2 cellular contexts compared by ENCODE assay signal in the genomic region with DNA sequence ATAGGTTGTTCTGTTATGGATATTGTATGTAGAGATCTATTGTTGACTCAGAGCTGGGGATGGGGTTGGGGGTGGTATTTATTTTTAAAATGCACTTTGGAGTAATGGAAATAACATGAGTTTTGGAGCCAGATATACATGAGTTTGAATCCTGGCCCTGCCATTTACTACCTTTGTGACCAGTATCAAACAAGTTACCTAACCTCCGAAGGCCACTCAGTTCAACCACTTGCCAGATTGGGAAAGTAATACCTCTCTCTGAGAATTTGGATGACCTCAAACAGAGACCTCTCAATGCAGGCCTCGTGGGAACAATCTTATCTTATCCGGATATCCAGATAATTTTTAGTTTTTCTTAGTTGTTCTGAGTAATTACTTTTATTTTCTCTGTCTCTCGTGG.
TF ChIP-seq lines count a peak whose summit lies in the region.

No MANE protein-coding gene starts in this region.

TF ChIP-seq in liver, 16 proteins besides CTCF, POLR2A, EP300 and RAD21 (continued from another document):
- TF ChIP-seq YY1 (IDR thresholded peaks at IDR 0.05) = peak; percentile 49
- TF ChIP-seq REST (IDR thresholded peaks at IDR 0.05) = no peak
- TF ChIP-seq, protein P1, sequence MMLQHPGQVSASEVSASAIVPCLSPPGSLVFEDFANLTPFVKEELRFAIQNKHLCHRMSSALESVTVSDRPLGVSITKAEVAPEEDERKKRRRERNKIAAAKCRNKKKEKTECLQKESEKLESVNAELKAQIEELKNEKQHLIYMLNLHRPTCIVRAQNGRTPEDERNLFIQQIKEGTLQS (IDR thresholded peaks at IDR 0.05) = no peak
- TF ChIP-seq NR2F2 (IDR thresholded peaks at IDR 0.05) = no peak
- TF ChIP-seq SP1 (IDR thresholded peaks at IDR 0.05) = peak; percentile 25
- TF ChIP-seq, protein P2, sequence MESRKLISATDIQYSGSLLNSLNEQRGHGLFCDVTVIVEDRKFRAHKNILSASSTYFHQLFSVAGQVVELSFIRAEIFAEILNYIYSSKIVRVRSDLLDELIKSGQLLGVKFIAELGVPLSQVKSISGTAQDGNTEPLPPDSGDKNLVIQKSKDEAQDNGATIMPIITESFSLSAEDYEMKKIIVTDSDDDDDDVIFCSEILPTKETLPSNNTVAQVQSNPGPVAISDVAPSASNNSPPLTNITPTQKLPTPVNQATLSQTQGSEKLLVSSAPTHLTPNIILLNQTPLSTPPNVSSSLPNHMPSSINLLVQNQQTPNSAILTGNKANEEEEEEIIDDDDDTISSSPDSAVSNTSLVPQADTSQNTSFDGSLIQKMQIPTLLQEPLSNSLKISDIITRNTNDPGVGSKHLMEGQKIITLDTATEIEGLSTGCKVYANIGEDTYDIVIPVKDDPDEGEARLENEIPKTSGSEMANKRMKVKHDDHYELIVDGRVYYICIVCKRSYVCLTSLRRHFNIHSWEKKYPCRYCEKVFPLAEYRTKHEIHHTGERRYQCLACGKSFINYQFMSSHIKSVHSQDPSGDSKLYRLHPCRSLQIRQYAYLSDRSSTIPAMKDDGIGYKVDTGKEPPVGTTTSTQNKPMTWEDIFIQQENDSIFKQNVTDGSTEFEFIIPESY (IDR thresholded peaks at IDR 0.05) = peak; percentile 46
- peak in 1 of 2 donors; percentile 46 for TF ChIP-seq EGR1 (IDR thresholded peaks at IDR 0.05; ENCODE audit: low read depth in 2 of 2)

TF ChIP-seq in HepG2, 621 proteins besides CTCF, POLR2A, EP300 and RAD21 (continued from another document):
- no peak for TF ChIP-seq IRF9 (CRISPR knock-in tag; IDR thresholded peaks at IDR 0.05; ENCODE audit: borderline replicate concordance)
- TF ChIP-seq, protein P3, sequence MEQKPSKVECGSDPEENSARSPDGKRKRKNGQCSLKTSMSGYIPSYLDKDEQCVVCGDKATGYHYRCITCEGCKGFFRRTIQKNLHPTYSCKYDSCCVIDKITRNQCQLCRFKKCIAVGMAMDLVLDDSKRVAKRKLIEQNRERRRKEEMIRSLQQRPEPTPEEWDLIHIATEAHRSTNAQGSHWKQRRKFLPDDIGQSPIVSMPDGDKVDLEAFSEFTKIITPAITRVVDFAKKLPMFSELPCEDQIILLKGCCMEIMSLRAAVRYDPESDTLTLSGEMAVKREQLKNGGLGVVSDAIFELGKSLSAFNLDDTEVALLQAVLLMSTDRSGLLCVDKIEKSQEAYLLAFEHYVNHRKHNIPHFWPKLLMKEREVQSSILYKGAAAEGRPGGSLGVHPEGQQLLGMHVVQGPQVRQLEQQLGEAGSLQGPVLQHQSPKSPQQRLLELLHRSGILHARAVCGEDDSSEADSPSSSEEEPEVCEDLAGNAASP (CRISPR knock-in tag; IDR thresholded peaks at IDR 0.05; ENCODE audit: borderline replicate concordance) = no peak
- TF ChIP-seq, protein P4, sequence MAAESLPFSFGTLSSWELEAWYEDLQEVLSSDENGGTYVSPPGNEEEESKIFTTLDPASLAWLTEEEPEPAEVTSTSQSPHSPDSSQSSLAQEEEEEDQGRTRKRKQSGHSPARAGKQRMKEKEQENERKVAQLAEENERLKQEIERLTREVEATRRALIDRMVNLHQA (CRISPR knock-in tag; IDR thresholded peaks at IDR 0.05) = no peak
- no peak for TF ChIP-seq ZNF556 (CRISPR knock-in tag; IDR thresholded peaks at IDR 0.05; ENCODE audit: borderline replicate concordance)
- no peak for TF ChIP-seq HOXA5 (CRISPR knock-in tag; IDR thresholded peaks at IDR 0.05)
- TF ChIP-seq MXI1 (IDR thresholded peaks at IDR 0.05; ENCODE audit: borderline replicate concordance, low read depth, low read length) = no peak
- TF ChIP-seq, protein P5, sequence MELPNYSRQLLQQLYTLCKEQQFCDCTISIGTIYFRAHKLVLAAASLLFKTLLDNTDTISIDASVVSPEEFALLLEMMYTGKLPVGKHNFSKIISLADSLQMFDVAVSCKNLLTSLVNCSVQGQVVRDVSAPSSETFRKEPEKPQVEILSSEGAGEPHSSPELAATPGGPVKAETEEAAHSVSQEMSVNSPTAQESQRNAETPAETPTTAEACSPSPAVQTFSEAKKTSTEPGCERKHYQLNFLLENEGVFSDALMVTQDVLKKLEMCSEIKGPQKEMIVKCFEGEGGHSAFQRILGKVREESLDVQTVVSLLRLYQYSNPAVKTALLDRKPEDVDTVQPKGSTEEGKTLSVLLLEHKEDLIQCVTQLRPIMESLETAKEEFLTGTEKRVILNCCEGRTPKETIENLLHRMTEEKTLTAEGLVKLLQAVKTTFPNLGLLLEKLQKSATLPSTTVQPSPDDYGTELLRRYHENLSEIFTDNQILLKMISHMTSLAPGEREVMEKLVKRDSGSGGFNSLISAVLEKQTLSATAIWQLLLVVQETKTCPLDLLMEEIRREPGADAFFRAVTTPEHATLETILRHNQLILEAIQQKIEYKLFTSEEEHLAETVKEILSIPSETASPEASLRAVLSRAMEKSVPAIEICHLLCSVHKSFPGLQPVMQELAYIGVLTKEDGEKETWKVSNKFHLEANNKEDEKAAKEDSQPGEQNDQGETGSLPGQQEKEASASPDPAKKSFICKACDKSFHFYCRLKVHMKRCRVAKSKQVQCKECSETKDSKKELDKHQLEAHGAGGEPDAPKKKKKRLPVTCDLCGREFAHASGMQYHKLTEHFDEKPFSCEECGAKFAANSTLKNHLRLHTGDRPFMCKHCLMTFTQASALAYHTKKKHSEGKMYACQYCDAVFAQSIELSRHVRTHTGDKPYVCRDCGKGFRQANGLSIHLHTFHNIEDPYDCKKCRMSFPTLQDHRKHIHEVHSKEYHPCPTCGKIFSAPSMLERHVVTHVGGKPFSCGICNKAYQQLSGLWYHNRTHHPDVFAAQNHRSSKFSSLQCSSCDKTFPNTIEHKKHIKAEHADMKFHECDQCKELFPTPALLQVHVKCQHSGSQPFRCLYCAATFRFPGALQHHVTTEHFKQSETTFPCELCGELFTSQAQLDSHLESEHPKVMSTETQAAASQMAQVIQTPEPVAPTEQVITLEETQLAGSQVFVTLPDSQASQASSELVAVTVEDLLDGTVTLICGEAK (IDR thresholded peaks at IDR 0.05) = no peak
- TF ChIP-seq, protein P5 (CRISPR knock-in tag; IDR thresholded peaks at IDR 0.05) = no peak
- TF ChIP-seq NFKBIZ (CRISPR knock-in tag; IDR thresholded peaks at IDR 0.05) = no peak
- TF ChIP-seq, protein P6, sequence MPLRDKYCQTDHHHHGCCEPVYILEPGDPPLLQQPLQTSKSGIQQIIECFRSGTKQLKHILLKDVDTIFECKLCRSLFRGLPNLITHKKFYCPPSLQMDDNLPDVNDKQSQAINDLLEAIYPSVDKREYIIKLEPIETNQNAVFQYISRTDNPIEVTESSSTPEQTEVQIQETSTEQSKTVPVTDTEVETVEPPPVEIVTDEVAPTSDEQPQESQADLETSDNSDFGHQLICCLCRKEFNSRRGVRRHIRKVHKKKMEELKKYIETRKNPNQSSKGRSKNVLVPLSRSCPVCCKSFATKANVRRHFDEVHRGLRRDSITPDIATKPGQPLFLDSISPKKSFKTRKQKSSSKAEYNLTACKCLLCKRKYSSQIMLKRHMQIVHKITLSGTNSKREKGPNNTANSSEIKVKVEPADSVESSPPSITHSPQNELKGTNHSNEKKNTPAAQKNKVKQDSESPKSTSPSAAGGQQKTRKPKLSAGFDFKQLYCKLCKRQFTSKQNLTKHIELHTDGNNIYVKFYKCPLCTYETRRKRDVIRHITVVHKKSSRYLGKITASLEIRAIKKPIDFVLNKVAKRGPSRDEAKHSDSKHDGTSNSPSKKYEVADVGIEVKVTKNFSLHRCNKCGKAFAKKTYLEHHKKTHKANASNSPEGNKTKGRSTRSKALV (CRISPR knock-in tag; IDR thresholded peaks at IDR 0.05) = no peak
